8 cellular contexts compared by ENCODE assay signal in the genomic region with DNA sequence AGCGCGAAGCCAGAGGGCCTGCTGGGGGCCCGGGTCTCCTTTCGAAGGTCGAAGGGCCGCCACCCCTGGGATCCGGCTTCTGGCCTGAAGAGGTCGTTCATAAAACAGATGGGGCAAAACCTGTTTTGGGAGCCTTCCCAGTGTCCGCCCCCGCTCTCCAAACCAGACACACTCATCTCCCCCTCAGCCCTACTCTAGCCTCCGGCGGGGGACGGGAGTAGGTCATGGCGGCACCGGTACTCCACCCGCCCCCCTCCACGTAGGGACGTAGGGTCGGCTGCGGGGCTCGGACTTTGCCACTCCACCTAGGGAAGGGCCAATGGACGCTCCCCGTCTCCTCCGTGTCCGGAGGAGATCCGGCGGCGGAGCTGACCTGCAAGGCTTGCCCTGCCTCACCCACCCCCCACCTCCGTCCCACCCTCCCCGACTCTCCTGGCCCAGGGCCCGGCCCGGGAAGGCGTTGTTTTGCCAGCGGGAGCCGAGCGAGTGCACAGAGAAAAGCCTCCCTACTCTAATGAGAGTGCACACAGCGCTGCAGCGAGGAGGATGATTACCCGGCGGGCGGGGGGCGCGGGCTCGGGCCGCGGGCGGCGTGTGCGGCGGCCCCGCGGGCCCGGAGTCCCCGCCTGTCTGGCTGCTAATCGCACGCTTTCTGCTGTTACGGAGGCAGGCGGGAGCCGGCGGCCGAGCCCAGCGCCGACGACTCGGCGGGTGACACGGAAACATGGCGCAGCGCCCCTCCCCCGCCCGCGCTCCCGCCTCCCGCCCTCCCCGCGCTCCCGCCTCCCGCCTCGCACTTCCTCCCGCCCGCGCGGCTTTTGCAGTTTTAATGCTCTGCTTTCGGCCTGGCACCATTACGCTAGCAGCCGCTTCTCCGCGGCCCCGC. TPM values are rescaled to one million over a fixed set of nuclear protein-coding genes. Genes with fewer than 3 reads are reported as not detected.
DNase-seq lines count a peak whose midpoint lies in the region; ATAC-seq, FAIRE-seq and TF ChIP-seq lines count a peak whose summit lies in the region.

No MANE protein-coding gene starts in this region.

- TF ChIP-seq POLR2A in GM12891 (IDR thresholded peaks at IDR 0.05; ENCODE audit: low read depth, low read length), result no peak

- FAIRE-seq in GM12891 (lab: Jason Lieb, UNC), result peak; percentile 70

- no peak for DNase-seq in GM12891 (ENCODE audit: insufficient read length, low spot score)
- peak; percentile 89 for DNase-seq in NCI-H1092 treated with DMSO at 0.1 percent for 48 hours (lab: John Stamatoyannopoulos, UW)
- peak; percentile 59 for DNase-seq in central memory CD4-positive, alpha-beta T cell
- peak; percentile 76 for DNase-seq in left lobe of liver (ENCODE audit: low spot score)
- peak; percentile 75 for DNase-seq in stimulated activated CD4-positive, alpha-beta T cell treated with anti-CD3 and anti-CD28 coated beads, Interleukin-4, amount 100 ng/mL, for 1 hour

- no peak for TF ChIP-seq CTCF in VCaP (conservative IDR thresholded peaks at IDR 0.05)

- peak; percentile 25 for ATAC-seq in left lobe of liver
- no peak for ATAC-seq in HG03025 (IDR thresholded peaks at IDR 0.05; ENCODE audit: low FRiP score, unreplicated experiment)
- ATAC-seq in HG03280 (IDR thresholded peaks at IDR 0.05; ENCODE audit: unreplicated experiment), result no peak

- peak overlapping the region; percentile 98 for H3K27ac ChIP-seq in VCaP

TF ChIP-seq in GM12891, 5 proteins besides CTCF, POLR2A, EP300 and RAD21:
- TF ChIP-seq TAF1 (IDR thresholded peaks at IDR 0.05; ENCODE audit: low read depth, low read length), result no peak
- no peak for TF ChIP-seq POU2F2 (IDR thresholded peaks at IDR 0.05; ENCODE audit: low read depth, low read length)
- TF ChIP-seq PAX5 (IDR thresholded peaks at IDR 0.05; ENCODE audit: insufficient read depth, low read length, severe bottlenecking), result no peak
- no peak for TF ChIP-seq SPI1 (IDR thresholded peaks at IDR 0.05; ENCODE audit: low read depth, low read length)
- no peak for TF ChIP-seq POLR2AphosphoS5 (IDR thresholded peaks at IDR 0.05; ENCODE audit: low read depth, low read length)

RNA-seq across cellular contexts. Expression of a gene that starts 8.3 kb away (rescaled TPM):
- polyA plus RNA-seq in GM12891 (2012; ENCODE audit: low read depth, missing spikeins), result 5.5 TPM
- 10.5 TPM for total RNA-seq in left lobe of liver
